In the genomic region with DNA sequence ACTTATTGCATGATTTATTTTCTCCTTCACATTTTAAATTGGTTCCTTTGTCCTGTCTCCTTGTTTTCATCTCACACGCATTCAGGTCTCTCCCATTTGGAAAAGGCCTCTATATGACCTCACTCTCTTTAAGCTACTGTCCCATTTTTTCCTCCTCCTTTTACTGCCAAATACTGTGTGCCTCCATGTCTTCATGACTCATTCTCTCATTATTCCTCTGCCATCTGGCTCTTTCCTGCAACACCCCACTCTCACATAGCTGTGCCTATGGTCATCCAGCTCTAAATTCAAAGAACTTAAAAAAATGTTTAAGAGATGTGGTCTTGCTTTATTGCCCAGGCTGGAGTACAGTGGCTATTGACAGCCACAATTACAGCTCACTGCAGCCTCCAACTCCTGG, we compare ENCODE assay signal across 13 cellular contexts. TPM values are rescaled to one million over a fixed set of nuclear protein-coding genes. Genes with fewer than 3 reads are reported as not detected.
A peak's percentile ranks its signal among the peaks of the same experiment; 100 is the strongest.
DNase-seq lines count a peak whose midpoint lies in the region; ATAC-seq and TF ChIP-seq lines count a peak whose summit lies in the region.
"Had no signal": no experiment of that assay in that cellular context is flagged by ENCODE, and none has a peak within 500 bp of the region (broad histone marks: within the 10 kb centered on the region; RNA-seq: fewer than 3 reads in every experiment).

No MANE protein-coding gene starts in this region.

- no peak overlapping the region for H3K4me3 Mint-ChIP-seq in chondrocyte (ENCODE audit: unreplicated experiment)

- H3K27ac ChIP-seq in right atrium auricular region: no peak overlapping the region
- H3K27ac ChIP-seq: neutrophil had no signal

- peak overlapping the region; percentile 33 for H3K27ac Mint-ChIP-seq in chondrocyte (ENCODE audit: unreplicated experiment)

- no peak overlapping the region for H3K4me3 ChIP-seq in right atrium auricular region
- H3K4me3 ChIP-seq: K562 had no signal

- H3K27me3 Mint-ChIP-seq in chondrocyte (ENCODE audit: low read depth): peaks cover 5% of the 10 kb centered on the region

- ATAC-seq in HG03469 (IDR thresholded peaks at IDR 0.05; ENCODE audit: unreplicated experiment): no peak
- ATAC-seq: K562 had no signal

- DNase-seq in DMS 273 (lab: John Stamatoyannopoulos, UW; ENCODE audit: unreplicated experiment) (peak; percentile 86), NCI-H1694 treated with DMSO at 0.1 percent for 48 hours (lab: John Stamatoyannopoulos, UW) (peak; percentile 28), chondrocyte (ENCODE audit: low spot score) (no peak), mesenteric fat pad (ENCODE audit: low spot score) (peak; percentile 37), NCI-H1048 (lab: John Stamatoyannopoulos, UW) (no peak), right atrium auricular region (ENCODE audit: low spot score) (no peak)
- no peak for DNase-seq in stimulated activated CD4-positive, alpha-beta T cell treated with anti-CD3 and anti-CD28 coated beads, Interleukin-2, amount 100 ng/mL, for 48 hours
- DNase-seq: activated CD4-positive, alpha-beta T cell treated with anti-CD3 and anti-CD28 coated beads for 1 hour; activated gamma-delta T cell; stimulated activated CD4-positive, alpha-beta T cell treated with anti-CD3 and anti-CD28 coated beads, Interleukin-1b, Interleukin-23, amount 100 ng/mL, for 48 hours had no signal

- no peaks in the 10 kb centered on the region for H3K27me3 ChIP-seq in right atrium auricular region
- H3K27me3 ChIP-seq: neutrophil had no signal

- peaks cover 24% of the 10 kb centered on the region for H3K4me1 Mint-ChIP-seq in chondrocyte (ENCODE audit: low read depth)

- peaks cover 0 to 10% of the 10 kb centered on the region in 2 donors for H3K4me1 ChIP-seq in right atrium auricular region

- TF ChIP-seq CTCF in chondrocyte (IDR thresholded peaks at IDR 0.05) (no peak), right atrium auricular region (IDR thresholded peaks at IDR 0.05) (no peak)

- no peaks in the 10 kb centered on the region for H3K36me3 ChIP-seq in right atrium auricular region
- H3K36me3 ChIP-seq: neutrophil had no signal

- no peaks in the 10 kb centered on the region for H3K9me3 Mint-ChIP-seq in chondrocyte (ENCODE audit: low read depth)

- no peaks in the 10 kb centered on the region for H3K9me3 ChIP-seq in right atrium auricular region
- H3K9me3 ChIP-seq: neutrophil had no signal

- no peaks in the 10 kb centered on the region for H3K36me3 Mint-ChIP-seq in chondrocyte (ENCODE audit: low read depth)

RNA-seq across cellular contexts. Expression of a gene that starts 48.0 kb away (rescaled TPM):
- total RNA-seq in chondrocyte (11.8 to 20.3 TPM (median 16.4 TPM) in 3 replicates), mesenteric fat pad (63.4 TPM), right atrium auricular region (1 to 10 TPM; 4.1 to 8.5 TPM)

RNA-seq across cellular contexts. Expression of a gene that starts 53.2 kb away (rescaled TPM):
- total RNA-seq in chondrocyte (38.0 to 39.4 TPM (median 38.3 TPM) in 3 replicates), mesenteric fat pad (32.9 TPM), right atrium auricular region (10 to 100 TPM; 40.1 to 40.3 TPM)

Comparison
In these comparisons a context has a peak if more than half of its experiments do, and no peak if none do; other contexts are left out.
1. DNase-seq: peak in DMS 273 (single experiment), NCI-H1694 treated with DMSO at 0.1 percent for 48 hours (single experiment) and mesenteric fat pad (single experiment); none in chondrocyte (single experiment), stimulated activated CD4-positive, alpha-beta T cell treated with anti-CD3 and anti-CD28 coated beads, Interleukin-2, amount 100 ng/mL, for 48 hours (0 of 2), NCI-H1048 (single experiment) and right atrium auricular region (single experiment).